ENCODE assay signal across 9 cellular contexts in the genomic region with DNA sequence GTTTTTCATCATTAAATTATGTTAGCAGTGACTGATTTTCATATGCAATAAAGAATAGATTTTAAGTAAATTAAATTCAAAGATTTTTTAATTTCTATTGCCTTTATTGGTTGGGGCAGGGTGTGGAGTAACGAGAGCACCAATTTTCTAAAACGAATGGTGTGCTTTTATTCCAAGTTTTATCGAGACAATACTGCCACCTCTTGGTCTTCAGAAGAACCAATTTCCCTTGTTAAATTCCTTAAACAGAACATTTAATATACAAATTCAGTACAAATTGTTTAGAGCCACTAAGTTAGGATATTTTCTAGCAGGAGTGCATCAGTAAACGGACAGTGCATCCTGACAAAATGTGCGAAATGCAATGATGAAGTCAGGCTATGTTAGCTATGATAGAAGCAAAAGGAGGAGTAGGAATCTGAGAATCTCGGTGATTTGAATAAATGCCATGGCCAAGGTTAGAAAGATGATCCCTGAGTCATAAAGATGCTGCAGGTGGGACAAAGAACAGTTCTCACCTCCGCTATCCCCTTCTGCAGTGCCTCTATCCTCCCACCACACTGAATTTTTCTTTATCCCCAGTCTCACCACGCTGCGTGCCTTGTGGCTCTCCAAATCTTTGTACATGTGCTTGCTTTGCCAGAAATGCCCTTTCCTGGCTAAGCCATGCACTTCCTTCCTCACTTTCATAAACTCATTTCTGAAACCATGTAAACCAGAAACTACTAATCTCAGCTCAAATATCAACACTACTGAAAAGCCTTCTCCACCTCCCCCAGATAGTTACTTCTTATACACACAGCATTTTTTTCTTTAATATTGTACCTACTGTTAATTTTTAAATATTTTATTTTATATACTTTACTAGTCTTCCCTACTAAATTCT. TPM values are rescaled to one million over a fixed set of nuclear protein-coding genes. Genes with fewer than 3 reads are reported as not detected.
DNase-seq lines count a peak whose midpoint lies in the region; ATAC-seq, FAIRE-seq and TF ChIP-seq lines count a peak whose summit lies in the region.
"Had no signal": no experiment of that assay in that cellular context is flagged by ENCODE, and none has a peak within 500 bp of the region (broad histone marks: within the 10 kb centered on the region; RNA-seq: fewer than 3 reads in every experiment).

No MANE protein-coding gene starts in this region.

- no peaks in the 10 kb centered on the region for H3K36me3 Mint-ChIP-seq in activated CD4-positive, alpha-beta memory T cell treated with anti-CD3 and anti-CD28 coated beads for 36 hours
- H3K36me3 Mint-ChIP-seq in activated naive CD4-positive, alpha-beta T cell treated with anti-CD3 and anti-CD28 coated beads, Interleukin-2, amount 50 U/mL, for 72 hours: no peaks in the 10 kb centered on the region

- no peaks in the 10 kb centered on the region for H3K9me3 Mint-ChIP-seq in activated CD4-positive, alpha-beta memory T cell treated with anti-CD3 and anti-CD28 coated beads for 36 hours
- no peaks in the 10 kb centered on the region for H3K9me3 Mint-ChIP-seq in activated naive CD4-positive, alpha-beta T cell treated with anti-CD3 and anti-CD28 coated beads, Interleukin-2, amount 50 U/mL, for 72 hours

- ATAC-seq in pancreas: peak; percentile 40 to 77 (median 70)
- ATAC-seq in activated naive CD4-positive, alpha-beta T cell treated with anti-CD3 and anti-CD28 coated beads, Interleukin-2, amount 50 U/mL, for 72 hours: no peak

- intact Hi-C loops in esophagus squamous epithelium (cut with DNase I) (loop anchor here (10.0 kb wide), 1 partner anchor 260 kb away; no protein-coding TSS in a partner anchor), pancreas (cut with DNase I) (no loop called here)
- intact Hi-C loops in activated CD4-positive, alpha-beta memory T cell treated with anti-CD3 and anti-CD28 coated beads for 36 hours (cut with micrococcal nuclease): loop anchor here (1.0 to 2.0 kb wide), 4 partner anchors 32 to 321 kb away; partner anchors contain the start of gene AGBL3

- H3K27me3 Mint-ChIP-seq in activated CD4-positive, alpha-beta memory T cell treated with anti-CD3 and anti-CD28 coated beads for 36 hours: no peaks in the 10 kb centered on the region

- peak; percentile 35 for DNase-seq in H4 (ENCODE audit: low spot score)
- DNase-seq in OCI-M1 (lab: John Stamatoyannopoulos, UW): peak; percentile 44
- no peak for DNase-seq in esophagus squamous epithelium (lab: John Stamatoyannopoulos, UW)
- DNase-seq in pancreas: no peak
- no peak for DNase-seq in activated CD4-positive, alpha-beta memory T cell treated with anti-CD3 and anti-CD28 coated beads for 36 hours
- DNase-seq in nucleus accumbens (lab: John Stamatoyannopoulos, UW): no peak
- no peak for DNase-seq in activated naive CD4-positive, alpha-beta T cell treated with anti-CD3 and anti-CD28 coated beads, Interleukin-2, amount 50 U/mL, for 72 hours (ENCODE audit: low spot score in 2 of 2)

- H3K9me3 ChIP-seq in esophagus squamous epithelium: no peaks in the 10 kb centered on the region
- H3K9me3 ChIP-seq in pancreas: no peaks in the 10 kb centered on the region

- H3K27ac ChIP-seq in C4-2B (no peak overlapping the region; the same call in 1 of the 2 replicates), esophagus squamous epithelium (peak overlapping the region in 1 of 4 donors; percentile 17), pancreas (no peak overlapping the region)

- no peak for TF ChIP-seq POLR2A in esophagus squamous epithelium (IDR thresholded peaks at IDR 0.05)

- no peaks in the 10 kb centered on the region for H3K27me3 ChIP-seq in esophagus squamous epithelium
- no peaks in the 10 kb centered on the region for H3K27me3 ChIP-seq in pancreas

- H3K36me3 ChIP-seq in esophagus squamous epithelium (peaks cover 0 to 94% (median 26%) of the 10 kb centered on the region in 3 donors), pancreas (peaks cover 0 to 2% (median 0%) of the 10 kb centered on the region in 3 donors)

- H3K4me3 ChIP-seq in esophagus squamous epithelium: no peak overlapping the region
- no peak overlapping the region for H3K4me3 ChIP-seq in pancreas

- peak; percentile 54 for FAIRE-seq in pancreas (lab: Jason Lieb, UNC)
- FAIRE-seq: colon had no signal

- no peaks in the 10 kb centered on the region for H3K4me1 Mint-ChIP-seq in activated CD4-positive, alpha-beta memory T cell treated with anti-CD3 and anti-CD28 coated beads for 36 hours (ENCODE audit: low read depth)

- no peaks in the 10 kb centered on the region for H3K4me1 ChIP-seq in esophagus squamous epithelium
- no peaks in the 10 kb centered on the region for H3K4me1 ChIP-seq in pancreas

- TF ChIP-seq CTCF in C4-2B (conservative IDR thresholded peaks at IDR 0.05) (peak; percentile 86), esophagus squamous epithelium (IDR thresholded peaks at IDR 0.05) (peak in 5 of 6 experiments; percentile 44 to 68 (median 60)), pancreas (IDR thresholded peaks at IDR 0.05) (peak; percentile 22 to 43 (median 32))

- 49% methylated on average over 9 of the region's 9 CpGs for WGBS in esophagus squamous epithelium, 2 donors
- 38 to 43% methylated on average over 9 of the region's 9 CpGs for WGBS in pancreas, 2 donors

- no peak overlapping the region for H3K27ac Mint-ChIP-seq in activated CD4-positive, alpha-beta memory T cell treated with anti-CD3 and anti-CD28 coated beads for 36 hours
- H3K27ac Mint-ChIP-seq in activated naive CD4-positive, alpha-beta T cell treated with anti-CD3 and anti-CD28 coated beads, Interleukin-2, amount 50 U/mL, for 72 hours: no peak overlapping the region

- H3K4me3 Mint-ChIP-seq in activated CD4-positive, alpha-beta memory T cell treated with anti-CD3 and anti-CD28 coated beads for 36 hours: no peak overlapping the region

- POLR2A ChIA-PET in activated CD4-positive, alpha-beta memory T cell treated with anti-CD3 and anti-CD28 coated beads for 36 hours (lab: Charles Lee): no interaction called here

- CTCF ChIA-PET in activated CD4-positive, alpha-beta memory T cell treated with anti-CD3 and anti-CD28 coated beads for 36 hours (lab: Charles Lee): interaction anchor here (1.0 to 5.0 kb wide), 7 partner anchors 230 to 495 kb away, joined by 3 to 47 read pairs (median 4); partner anchors contain the start of gene AKR1B1

RNA-seq across cellular contexts. Expression of gene AGBL3, which starts 31.9 kb away (rescaled TPM):
- 1.2 TPM in 1 of 2 replicates, not detected in the other for total RNA-seq in H4 (2014; rRNA removed; shearing (Covaris generic))
- total RNA-seq in esophagus squamous epithelium: 1 to 10 TPM in 1 of 4 donors, under 1 TPM in 3; 0.35 to 3.6 (median 0.55) TPM
- total RNA-seq in pancreas: 1 to 10 TPM in 5 of 6 donors, under 1 TPM in 1; 0.95 to 4.1 (median 2.7) TPM
- 1 to 10 TPM in 1 of 2 donors, under 1 TPM in 1; 0.91 to 4.4 TPM for polyA plus RNA-seq in pancreas
- total RNA-seq in activated CD4-positive, alpha-beta memory T cell treated with anti-CD3 and anti-CD28 coated beads for 36 hours: 1 to 10 TPM; 3.3 to 3.4 TPM
- total RNA-seq in activated naive CD4-positive, alpha-beta T cell treated with anti-CD3 and anti-CD28 coated beads, Interleukin-2, amount 50 U/mL, for 72 hours: 1 to 10 TPM; 2.3 to 2.4 TPM

Comparison
In these comparisons a context has a peak if more than half of its experiments do, and no peak if none do; other contexts are left out.
1. CTCF ChIP-seq: peak in every context shown above with its lines; median percentile 86 in C4-2B; 60 in esophagus squamous epithelium; 32 in pancreas.
2. DNase-seq: peak in H4 (single experiment) and OCI-M1 (single experiment); none in esophagus squamous epithelium (single experiment), pancreas (0 of 6), activated CD4-positive, alpha-beta memory T cell treated with anti-CD3 and anti-CD28 coated beads for 36 hours (single experiment), nucleus accumbens (0 of 56) and activated naive CD4-positive, alpha-beta T cell treated with anti-CD3 and anti-CD28 coated beads, Interleukin-2, amount 50 U/mL, for 72 hours (0 of 2).
3. ATAC-seq: peak in pancreas (4 of 4); none in activated naive CD4-positive, alpha-beta T cell treated with anti-CD3 and anti-CD28 coated beads, Interleukin-2, amount 50 U/mL, for 72 hours (0 of 2).
4. intact Hi-C loops: an anchor here in esophagus squamous epithelium (10.0 kb wide) and activated CD4-positive, alpha-beta memory T cell treated with anti-CD3 and anti-CD28 coated beads for 36 hours (1.0 to 2.0 kb wide); none called in pancreas.